In genomic region chr6:1135726-1136414, GRCh38 we compare ENCODE assay signal across 19 cellular contexts.
DNase-seq lines count a peak whose midpoint lies in the region; ATAC-seq and TF ChIP-seq lines count a peak whose summit lies in the region.
"Had no signal": no experiment of that assay in that cellular context is flagged by ENCODE, and none has a peak within 500 bp of the region (broad histone marks: within the 10 kb centered on the region; RNA-seq: fewer than 3 reads in every experiment).

No MANE protein-coding gene starts in this region.

- H3K27ac Mint-ChIP-seq in nephron: peak overlapping the region in 2 of 3 experiments; percentile 63 to 86
- H3K27ac Mint-ChIP-seq: activated naive CD4-positive, alpha-beta T cell treated with anti-CD3 and anti-CD28 coated beads for 36 hours; immature natural killer cell; nephron progenitor cell; stimulated activated memory B cell treated with anti-CD40 and anti-IgM and Interleukin-4, amounts not matched to agents 10 μg/mL and 1 μg/mL and 100 μg/mL, for 72 hours had no signal

- H3K27me3 ChIP-seq in right cardiac atrium (ENCODE audit: control insufficient read depth, insufficient read depth) (no peaks in the 10 kb centered on the region), esophagus (ENCODE audit: control insufficient read depth in 1 of 2, insufficient read depth in 2 of 2, low read length in 2 of 2) (no peaks in the 10 kb centered on the region), thyroid gland (no peaks in the 10 kb centered on the region), Karpas-422 (ENCODE audit: low read length) (no peaks in the 10 kb centered on the region)
- H3K27me3 ChIP-seq: heart left ventricle, Peyer's patch had no signal

- 63% methylated on average over 7 of the region's 7 CpGs for WGBS in right cardiac atrium
- WGBS in esophagus, 2 donors: 59 to 67% methylated on average over 7 of the region's 7 CpGs
- 59 to 60% methylated on average over 7 of the region's 7 CpGs for WGBS in thyroid gland, 2 donors

- H3K27ac ChIP-seq in right cardiac atrium (ENCODE audit: low read length): peak overlapping the region; percentile 48
- H3K27ac ChIP-seq in esophagus (ENCODE audit: low read depth in 2 of 2, low read length in 1 of 2): peak overlapping the region; percentile 14 to 65
- peak overlapping the region in 2 of 3 donors; percentile 35 to 66 for H3K27ac ChIP-seq in thyroid gland
- H3K27ac ChIP-seq in Karpas-422 (ENCODE audit: low read length): no peak overlapping the region
- H3K27ac ChIP-seq: C4-2B, coronary artery, heart left ventricle, Peyer's patch, psoas muscle had no signal

- H3K4me3 Mint-ChIP-seq in nephron: no peak overlapping the region
- H3K4me3 Mint-ChIP-seq: activated naive CD4-positive, alpha-beta T cell treated with anti-CD3 and anti-CD28 coated beads for 36 hours; immature natural killer cell; nephron progenitor cell; stimulated activated memory B cell treated with anti-CD40 and anti-IgM and Interleukin-4, amounts not matched to agents 10 μg/mL and 1 μg/mL and 100 μg/mL, for 72 hours had no signal

- no peaks in the 10 kb centered on the region for H3K36me3 ChIP-seq in esophagus (ENCODE audit: control insufficient read depth in 2 of 2, insufficient read depth in 2 of 2, low read length in 1 of 2)
- H3K36me3 ChIP-seq in thyroid gland: no peaks in the 10 kb centered on the region
- H3K36me3 ChIP-seq in Karpas-422 (ENCODE audit: insufficient read depth, low read length): no peaks in the 10 kb centered on the region
- H3K36me3 ChIP-seq: heart left ventricle, Peyer's patch had no signal

- no peak overlapping the region for H3K4me2 ChIP-seq in Karpas-422 (ENCODE audit: low read depth, low read length, poor library complexity, severe bottlenecking)

- H3K9ac ChIP-seq in Karpas-422 (ENCODE audit: low read length): no peak overlapping the region

- H3K4me1 ChIP-seq in right cardiac atrium (ENCODE audit: control insufficient read depth, insufficient read depth, low read length) (no peaks in the 10 kb centered on the region), esophagus (ENCODE audit: control insufficient read depth in 2 of 2, insufficient read depth in 2 of 2, low read length in 1 of 2) (peaks cover 0 to 2% of the 10 kb centered on the region in 2 donors), thyroid gland (peaks cover 14 to 33% of the 10 kb centered on the region in 2 donors), Karpas-422 (ENCODE audit: low read length) (no peaks in the 10 kb centered on the region)
- H3K4me1 ChIP-seq: Peyer's patch, psoas muscle had no signal

- no peaks in the 10 kb centered on the region for H3K79me2 ChIP-seq in Karpas-422 (ENCODE audit: low read length)

- TF ChIP-seq CTCF in nephron (IDR thresholded peaks at IDR 0.05; ENCODE audit: unreplicated experiment in 3 of 3) (no peak), thyroid gland (IDR thresholded peaks at IDR 0.05) (no peak)

- H3K4me3 ChIP-seq in right cardiac atrium (ENCODE audit: low read length): no peak overlapping the region
- H3K4me3 ChIP-seq in esophagus (ENCODE audit: low read depth in 1 of 2, low read length in 2 of 2): no peak overlapping the region
- no peak overlapping the region for H3K4me3 ChIP-seq in thyroid gland (replicated peaks in 1 of 3)
- H3K4me3 ChIP-seq in Karpas-422 (ENCODE audit: low read length): no peak overlapping the region
- H3K4me3 ChIP-seq: coronary artery, heart left ventricle, Peyer's patch, psoas muscle had no signal

- H2AFZ ChIP-seq in Karpas-422 (ENCODE audit: low read length): no peak overlapping the region

- no peaks in the 10 kb centered on the region for H4K20me1 ChIP-seq in Karpas-422 (ENCODE audit: insufficient read depth, low read depth, low read length)

- H3K27me3 Mint-ChIP-seq in nephron (ENCODE audit: low read depth): peaks cover 15% of the 10 kb centered on the region

- DNase-seq in right cardiac atrium (no peak), Right ventricle myocardium inferior (ENCODE audit: missing footprints) (no peak), thyroid gland (no peak), HCEC 1CT (no peak), mucosa of gallbladder (ENCODE audit: low spot score) (no peak), Karpas-422 (no peak)
- DNase-seq: activated naive CD4-positive, alpha-beta T cell treated with anti-CD3 and anti-CD28 coated beads for 36 hours; aorta; GDM1; heart left ventricle; immature natural killer cell; nephron progenitor cell; Peyer's patch; psoas muscle had no signal

- ATAC-seq in right cardiac atrium (peak; percentile 19 to 25), Right ventricle myocardium inferior (no peak)
- ATAC-seq: stimulated activated memory B cell treated with anti-CD40 and anti-IgM and Interleukin-4, amounts not matched to agents 10 μg/mL and 1 μg/mL and 100 μg/mL, for 72 hours had no signal

- no peaks in the 10 kb centered on the region for H3K36me3 Mint-ChIP-seq in nephron (ENCODE audit: low read depth)
- H3K36me3 Mint-ChIP-seq: immature natural killer cell; stimulated activated memory B cell treated with anti-CD40 and anti-IgM and Interleukin-4, amounts not matched to agents 10 μg/mL and 1 μg/mL and 100 μg/mL, for 72 hours had no signal

- TF ChIP-seq POLR2A in thyroid gland (IDR thresholded peaks at IDR 0.05): no peak

- H3K9me3 ChIP-seq in right cardiac atrium (ENCODE audit: control insufficient read depth, low read length): no peaks in the 10 kb centered on the region
- H3K9me3 ChIP-seq in esophagus (ENCODE audit: control insufficient read depth in 2 of 2, insufficient read depth in 1 of 2, low read depth in 1 of 2, low read length in 1 of 2): no peaks in the 10 kb centered on the region
- no peaks in the 10 kb centered on the region for H3K9me3 ChIP-seq in thyroid gland
- no peaks in the 10 kb centered on the region for H3K9me3 ChIP-seq in Karpas-422 (ENCODE audit: low read length)
- H3K9me3 ChIP-seq: Peyer's patch, psoas muscle had no signal

- intact Hi-C loops in right cardiac atrium (cut with DNase I) (no loop called here), Right ventricle myocardium inferior (cut with DNase I) (no loop called here), thyroid gland (cut with DNase I) (no loop called here)

- H3K4me1 Mint-ChIP-seq in nephron: peaks cover 21% of the 10 kb centered on the region
- H3K4me1 Mint-ChIP-seq: immature natural killer cell; stimulated activated memory B cell treated with anti-CD40 and anti-IgM and Interleukin-4, amounts not matched to agents 10 μg/mL and 1 μg/mL and 100 μg/mL, for 72 hours had no signal

- no peaks in the 10 kb centered on the region for H3K9me2 ChIP-seq in Karpas-422 (replicated peaks; ENCODE audit: insufficient read depth, low read length)

- peaks cover 5% of the 10 kb centered on the region for H3K9me3 Mint-ChIP-seq in nephron
